Comparison of ENCODE assay signal across 1 cellular context in genomic region chr3:140023616-140024530, GRCh38.
TF ChIP-seq lines count a peak whose summit lies in the region.

No MANE protein-coding gene starts in this region.

TF ChIP-seq in HEK293, 187 proteins besides CTCF, POLR2A, EP300 and RAD21 (continued from another document):
- TF ChIP-seq PBX3 (CRISPR knock-in tag; IDR thresholded peaks at IDR 0.05) (no peak), IKZF3 (tag by site-specific recombination; IDR thresholded peaks at IDR 0.05) (no peak), ZBTB49 (tag by site-specific recombination; IDR thresholded peaks at IDR 0.05; ENCODE audit: low read depth) (no peak), PRDM4 (tag by site-specific recombination; IDR thresholded peaks at IDR 0.05) (no peak), ZEB2 (tag by site-specific recombination; IDR thresholded peaks at IDR 0.05) (no peak), ZNF19 (tag by site-specific recombination; IDR thresholded peaks at IDR 0.05; ENCODE audit: low read depth) (no peak), KLF10 (tag by site-specific recombination; IDR thresholded peaks at IDR 0.05) (no peak), ZNF37A (tag by site-specific recombination; IDR thresholded peaks at IDR 0.05) (no peak), ZIC2 (tag by site-specific recombination; IDR thresholded peaks at IDR 0.05) (peak; percentile 37; the same call in 1 of the 2 replicates), OSR2 (tag by site-specific recombination; IDR thresholded peaks at IDR 0.05) (no peak), ZNF776 (tag by site-specific recombination; IDR thresholded peaks at IDR 0.05; ENCODE audit: borderline replicate concordance) (no peak), ZNF133 (tag by site-specific recombination; IDR thresholded peaks at IDR 0.05) (no peak), PRDM10 (tag by site-specific recombination; IDR thresholded peaks at IDR 0.05) (no peak), ZNF843 (tag by site-specific recombination; IDR thresholded peaks at IDR 0.05) (no peak), GLIS1 (tag by site-specific recombination; IDR thresholded peaks at IDR 0.05) (peak; percentile 39)
